ENCODE assay signal across 8 cellular contexts in the genomic region with DNA sequence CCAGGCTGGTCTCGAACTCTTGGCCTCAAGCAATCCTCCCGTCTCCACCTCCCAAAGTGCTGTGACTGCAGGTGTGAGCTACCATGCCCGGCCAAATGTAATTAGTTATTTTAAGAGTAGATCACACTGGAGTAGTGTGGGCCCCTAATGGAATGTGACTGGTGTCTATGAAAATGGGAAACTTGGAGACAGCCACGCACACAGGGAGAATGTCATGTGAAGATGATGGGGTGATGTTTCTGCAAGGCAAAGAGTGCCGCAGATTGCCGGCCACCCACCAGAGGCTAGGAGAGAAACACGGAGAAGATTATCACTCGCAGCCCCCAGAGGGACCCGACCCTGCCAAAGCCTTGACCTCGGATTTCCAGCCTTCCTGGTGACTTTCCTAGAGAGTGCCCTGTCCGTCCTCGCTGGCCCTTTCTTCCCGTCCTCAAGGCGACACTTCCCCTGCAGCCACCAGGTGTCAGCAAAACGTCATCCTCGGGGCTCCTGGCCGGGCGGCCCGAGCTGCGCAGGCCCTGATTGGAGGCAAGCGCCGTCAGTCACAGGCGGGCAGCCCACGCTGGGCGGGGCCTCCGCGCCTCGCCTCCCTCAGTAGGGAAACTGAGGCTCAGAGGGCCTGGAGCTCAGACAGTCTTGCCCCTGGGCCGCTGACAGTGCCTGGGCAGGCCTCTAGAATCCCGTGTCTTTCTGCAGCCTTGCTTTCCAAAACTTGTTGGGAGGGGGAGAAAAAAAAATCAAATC. TPM values are rescaled to one million over a fixed set of nuclear protein-coding genes. Genes with fewer than 3 reads are reported as not detected.
DNase-seq lines count a peak whose midpoint lies in the region; ATAC-seq and TF ChIP-seq lines count a peak whose summit lies in the region.

No MANE protein-coding gene starts in this region.

- no peak overlapping the region for H3K4me3 Mint-ChIP-seq in activated CD8-positive, alpha-beta memory T cell treated with anti-CD3 and anti-CD28 coated beads, Interleukin-2, amount 10 ng/mL, durations not matched to agents 7 days and 5 days

- TF ChIP-seq CTCF in DND-41 (IDR thresholded peaks at IDR 0.05; ENCODE audit: borderline replicate concordance, extremely low read depth, low read length, poor library complexity, severe bottlenecking): peak; percentile 73
- peak; percentile 54 for TF ChIP-seq CTCF in mucosa of descending colon (IDR thresholded peaks at IDR 0.05)

- CTCF ChIA-PET in activated CD8-positive, alpha-beta memory T cell treated with anti-CD3 and anti-CD28 coated beads, Interleukin-2, amount 10 ng/mL, durations not matched to agents 7 days and 5 days (lab: Charles Lee): interaction anchor here (0.6 to 1.6 kb wide), 5 partner anchors 11 to 109 kb away, joined by 3 to 9 read pairs (median 5); no protein-coding TSS in a partner anchor

- no peaks in the 10 kb centered on the region for H3K36me3 ChIP-seq in DND-41 (ENCODE audit: insufficient read depth, low read length)
- H3K36me3 ChIP-seq in mucosa of descending colon (ENCODE audit: low read depth): no peaks in the 10 kb centered on the region

- ATAC-seq in DND-41 (ENCODE audit: insufficient read depth, low read depth) (peak; percentile 82), HG03442 (IDR thresholded peaks at IDR 0.05; ENCODE audit: unreplicated experiment) (peak; percentile 54), mucosa of descending colon (peak; percentile 99), GM19397 (IDR thresholded peaks at IDR 0.05; ENCODE audit: unreplicated experiment) (no peak)
- ATAC-seq in activated CD8-positive, alpha-beta memory T cell treated with anti-CD3 and anti-CD28 coated beads, Interleukin-2, amount 10 ng/mL, durations not matched to agents 7 days and 5 days: peak; percentile 97

- H3K9me3 ChIP-seq in DND-41 (ENCODE audit: insufficient read depth, low read length, severe bottlenecking) (no peaks in the 10 kb centered on the region), mucosa of descending colon (no peaks in the 10 kb centered on the region)

- no peak overlapping the region for H3K27ac ChIP-seq in DND-41 (ENCODE audit: low read length)

- no peak overlapping the region for H2AFZ ChIP-seq in DND-41 (ENCODE audit: low read depth, low read length)

- DNase-seq in DND-41: peak; percentile 53
- peak; percentile 78 for DNase-seq in NCI-H82 (lab: John Stamatoyannopoulos, UW)
- peak; percentile 85 for DNase-seq in activated CD8-positive, alpha-beta memory T cell treated with anti-CD3 and anti-CD28 coated beads, Interleukin-2, amount 10 ng/mL, durations not matched to agents 7 days and 5 days
- peak; percentile 96 for DNase-seq in epidermal melanocyte (ENCODE audit: insufficient read length, low spot score)
- peak; percentile 82 to 88 (median 83) for DNase-seq in mucosa of descending colon
- DNase-seq in stimulated activated CD8-positive, alpha-beta memory T cell treated with anti-CD3 and anti-CD28 coated beads, Interleukin-7, amount 100 ng/mL, for 4 hours (ENCODE audit: low read depth in 2 of 2): peak; percentile 1 to 10

- H3K4me1 Mint-ChIP-seq in activated CD8-positive, alpha-beta memory T cell treated with anti-CD3 and anti-CD28 coated beads, Interleukin-2, amount 10 ng/mL, durations not matched to agents 7 days and 5 days: peaks cover 3% of the 10 kb centered on the region

- H3K79me2 ChIP-seq in DND-41 (ENCODE audit: insufficient read depth, low read length): no peaks in the 10 kb centered on the region

- no peak overlapping the region for H3K4me3 ChIP-seq in DND-41 (ENCODE audit: low read depth in 1 of 2, low read length in 2 of 2)
- no peak overlapping the region for H3K4me3 ChIP-seq in mucosa of descending colon

- H3K27ac Mint-ChIP-seq in activated CD8-positive, alpha-beta memory T cell treated with anti-CD3 and anti-CD28 coated beads, Interleukin-2, amount 10 ng/mL, durations not matched to agents 7 days and 5 days: no peak overlapping the region

- H3K4me2 ChIP-seq in DND-41 (ENCODE audit: insufficient read depth, low read length): no peak overlapping the region

- no peaks in the 10 kb centered on the region for H4K20me1 ChIP-seq in DND-41 (ENCODE audit: insufficient read depth, low read length)

- intact Hi-C loops in mucosa of descending colon (cut with DNase I, micrococcal nuclease): no loop called here

- H3K27me3 ChIP-seq in DND-41 (ENCODE audit: insufficient read depth, low read length, poor library complexity): peaks cover 5% of the 10 kb centered on the region

- H3K9me3 Mint-ChIP-seq in activated CD8-positive, alpha-beta memory T cell treated with anti-CD3 and anti-CD28 coated beads, Interleukin-2, amount 10 ng/mL, durations not matched to agents 7 days and 5 days (ENCODE audit: low read depth): no peaks in the 10 kb centered on the region

- no peak overlapping the region for H3K9ac ChIP-seq in DND-41 (ENCODE audit: low read depth, low read length)

- H3K4me1 ChIP-seq in DND-41 (ENCODE audit: insufficient read depth, low read length) (no peaks in the 10 kb centered on the region), mucosa of descending colon (ENCODE audit: low read depth) (no peaks in the 10 kb centered on the region)

- H3K36me3 Mint-ChIP-seq in activated CD8-positive, alpha-beta memory T cell treated with anti-CD3 and anti-CD28 coated beads, Interleukin-2, amount 10 ng/mL, durations not matched to agents 7 days and 5 days: no peaks in the 10 kb centered on the region

- H3K27me3 Mint-ChIP-seq in activated CD8-positive, alpha-beta memory T cell treated with anti-CD3 and anti-CD28 coated beads, Interleukin-2, amount 10 ng/mL, durations not matched to agents 7 days and 5 days: peaks cover 41% of the 10 kb centered on the region

RNA-seq across cellular contexts. Expression of a gene that starts 16.3 kb away (rescaled TPM):
- not detected for total RNA-seq in activated CD8-positive, alpha-beta memory T cell treated with anti-CD3 and anti-CD28 coated beads, Interleukin-2, amount 10 ng/mL, durations not matched to agents 7 days and 5 days
- total RNA-seq in mucosa of descending colon: under 1 TPM in 1 of 3 donors, not detected in 2; 0.84 TPM

RNA-seq across cellular contexts. Expression of a gene that starts 36.1 kb away (rescaled TPM):
- under 1 TPM in 1 of 2 experiments, not detected in 1; 0.52 TPM for total RNA-seq in activated CD8-positive, alpha-beta memory T cell treated with anti-CD3 and anti-CD28 coated beads, Interleukin-2, amount 10 ng/mL, durations not matched to agents 7 days and 5 days
- 1 to 10 TPM in 1 of 3 donors, under 1 TPM in 2; 0.82 to 2.9 (median 0.82) TPM for total RNA-seq in mucosa of descending colon

Comparison
In these comparisons a context has a peak if more than half of its experiments do, and no peak if none do; other contexts are left out.
1. DNase-seq: peak in every context shown above with its lines; median percentile 96 in epidermal melanocyte; 85 in activated CD8-positive, alpha-beta memory T cell treated with anti-CD3 and anti-CD28 coated beads, Interleukin-2, amount 10 ng/mL, durations not matched to agents 7 days and 5 days; 83 in mucosa of descending colon; 78 in NCI-H82; 53 in DND-41; 6 in stimulated activated CD8-positive, alpha-beta memory T cell treated with anti-CD3 and anti-CD28 coated beads, Interleukin-7, amount 100 ng/mL, for 4 hours.